In genomic region chr12:132229926-132230325, GRCh38 we compare ENCODE assay signal across 26 cellular contexts.
DNase-seq lines count a peak whose midpoint lies in the region; ATAC-seq, FAIRE-seq and TF ChIP-seq lines count a peak whose summit lies in the region.
"Had no signal": no experiment of that assay in that cellular context is flagged by ENCODE, and none has a peak within 500 bp of the region (broad histone marks: within the 10 kb centered on the region; RNA-seq: fewer than 3 reads in every experiment).

No MANE protein-coding gene starts in this region.

- no peak overlapping the region for H3K9ac ChIP-seq in kidney (ENCODE audit: low read length in 2 of 2)
- H3K9ac ChIP-seq: BLaER1 had no signal

- peaks cover 0 to 2% of the 10 kb centered on the region in 2 donors for H3K27me3 ChIP-seq in aorta (ENCODE audit: control insufficient read depth in 1 of 2, insufficient read depth in 2 of 2, low read length in 1 of 2)

- ATAC-seq in aorta (ENCODE audit: low FRiP score) (no peak), GM19455 (IDR thresholded peaks at IDR 0.05; ENCODE audit: unreplicated experiment) (no peak)
- ATAC-seq: GM12878 had no signal

- FAIRE-seq in kidney (lab: Jason Lieb, UNC), result no peak
- FAIRE-seq: A204.1, GM12878, GM12892, GM18507, GM19239 had no signal

- intact Hi-C loops in kidney (cut with DNase I), result no loop called here
- intact Hi-C loops in posterior vena cava (cut with DNase I), result no loop called here
- intact Hi-C loops in aorta (cut with DNase I), result no loop called here

- H3K9me3 ChIP-seq in kidney (ENCODE audit: control insufficient read depth in 1 of 2, low read length in 2 of 2), result no peaks in the 10 kb centered on the region
- no peaks in the 10 kb centered on the region for H3K9me3 ChIP-seq in aorta (ENCODE audit: control insufficient read depth, low read length)
- H3K9me3 ChIP-seq: BLaER1 had no signal

- H3K4me1 ChIP-seq in kidney (ENCODE audit: control insufficient read depth in 1 of 2, insufficient read depth in 1 of 2, low read depth in 1 of 2, low read length in 2 of 2), result no peaks in the 10 kb centered on the region
- no peaks in the 10 kb centered on the region for H3K4me1 ChIP-seq in aorta (ENCODE audit: control insufficient read depth in 1 of 2, insufficient read depth in 2 of 2, low read length in 2 of 2)
- H3K4me1 ChIP-seq: BE2C had no signal

- H3K36me3 ChIP-seq in kidney (ENCODE audit: control insufficient read depth in 1 of 2, insufficient read depth in 2 of 2, low read length in 2 of 2), result no peaks in the 10 kb centered on the region
- H3K36me3 ChIP-seq in aorta (ENCODE audit: control insufficient read depth in 1 of 2, insufficient read depth in 2 of 2, low read length in 1 of 2), result no peaks in the 10 kb centered on the region
- H3K36me3 ChIP-seq: BE2C, BLaER1 had no signal

- H3K4me3 ChIP-seq in kidney (ENCODE audit: low read length in 2 of 2) (no peak overlapping the region), aorta (ENCODE audit: low read length in 2 of 2) (no peak overlapping the region)
- H3K4me3 ChIP-seq: BLaER1, GM12878 had no signal

- no peak for TF ChIP-seq CTCF in kidney (IDR thresholded peaks at IDR 0.05; ENCODE audit: borderline replicate concordance, extremely low read depth, insufficient read depth)

- DNase-seq in kidney (peak; percentile 59), posterior vena cava (ENCODE audit: low spot score) (peak; percentile 66), aorta (peak; percentile 16 to 61), KG1 (lab: John Stamatoyannopoulos, UW) (no peak), NCI-H69 (lab: John Stamatoyannopoulos, UW) (no peak)
- DNase-seq: 8988T; ACHN; BE2C; C1 segment of cervical spinal cord; CD4-positive, alpha-beta memory T cell; CD4-positive, CD25-positive, alpha-beta regulatory T cell; COR-L47; DMS 273 treated with DMSO at 0.1 percent for 48 hours; DMS153; DMS53; DMS79; DND-41; EL; GDM1 had no signal

- no peak overlapping the region for H3K27ac ChIP-seq in kidney (ENCODE audit: low read depth in 2 of 2, low read length in 2 of 2)
- H3K27ac ChIP-seq in aorta (ENCODE audit: low read depth in 1 of 2, low read length in 2 of 2), result no peak overlapping the region
- H3K27ac ChIP-seq: BLaER1 had no signal

- WGBS in aorta, 2 donors, result 87% methylated on average over 17 of the region's 17 CpGs

Comparison
In these comparisons a context has a peak if more than half of its experiments do, and no peak if none do; other contexts are left out.
1. DNase-seq: peak in kidney (single experiment), posterior vena cava (single experiment) and aorta (2 of 2); none in KG1 (single experiment) and NCI-H69 (single experiment).